In the genomic region with DNA sequence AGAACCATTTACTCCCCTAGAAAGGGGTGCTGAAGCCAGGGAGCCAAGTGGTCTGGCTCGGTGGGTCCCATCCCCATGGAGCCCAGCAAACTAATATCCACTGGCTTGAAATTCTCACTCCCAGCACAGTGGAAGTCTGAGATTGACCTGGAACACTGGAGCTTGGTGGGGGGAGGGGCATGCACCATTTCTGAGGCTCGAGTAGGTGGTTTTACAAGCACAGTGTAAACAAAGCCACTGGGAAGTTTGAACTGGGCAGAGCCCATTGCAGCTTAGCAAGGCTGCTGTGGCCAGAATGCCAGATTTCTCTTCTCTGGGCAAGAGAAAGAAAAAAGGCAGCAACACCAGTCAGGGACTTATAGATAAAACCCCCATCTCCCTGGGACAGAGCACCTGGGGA, we compare ENCODE assay signal across 11 cellular contexts.
"Had no signal": no experiment of that assay in that cellular context is flagged by ENCODE, and none has a peak within 500 bp of the region (broad histone marks: within the 10 kb centered on the region; RNA-seq: fewer than 3 reads in every experiment).

No MANE protein-coding gene starts in this region.

- ATAC-seq: activated naive CD4-positive, alpha-beta T cell treated with anti-CD3 and anti-CD28 coated beads, Interleukin-2, amount 50 U/mL, for 72 hours; activated T-cell treated with anti-CD3 and anti-CD28 coated beads, Interleukin-2, amount 50 U/mL, for 4 hours; sciatic nerve had no signal

- H3K9me3 ChIP-seq: upper lobe of left lung had no signal

- FAIRE-seq: colon, endometrium had no signal

- H3K27ac ChIP-seq: suprapubic skin, upper lobe of left lung had no signal

- DNase-seq: activated CD4-positive, alpha-beta memory T cell treated with anti-CD3 and anti-CD28 coated beads for 36 hours; activated CD4-positive, alpha-beta T cell treated with anti-CD3 and anti-CD28 coated beads for 1 hour; activated effector memory CD4-positive, alpha-beta T cell treated with anti-CD3 and anti-CD28 coated beads, Interleukin-2, amount 50 U/mL, for 16 hours; activated T-cell treated with anti-CD3 and anti-CD28 coated beads, Interleukin-2, amount 50 U/mL, for 4 hours; midbrain had no signal

- H3K4me1 ChIP-seq: suprapubic skin had no signal

- H3K4me3 ChIP-seq: suprapubic skin, upper lobe of left lung had no signal

- H3K36me3 ChIP-seq: suprapubic skin, upper lobe of left lung had no signal
